Comparison of ENCODE assay signal across 24 cellular contexts in genomic region chr2:236517463-236518077, GRCh38.
"Had no signal": no experiment of that assay in that cellular context is flagged by ENCODE, and none has a peak within 500 bp of the region (broad histone marks: within the 10 kb centered on the region; RNA-seq: fewer than 3 reads in every experiment).

No MANE protein-coding gene starts in this region.

- ATAC-seq: activated CD4-positive, alpha-beta T cell treated with anti-CD3 and anti-CD28 coated beads for 36 hours; activated naive CD4-positive, alpha-beta T cell treated with anti-CD3 and anti-CD28 coated beads, Interleukin-2, amount 50 U/mL, for 72 hours; activated T-helper 17 cell treated with anti-CD3 and anti-CD28 coated beads, Interleukin-2, amount 50 U/mL, for 72 hours; gastrocnemius medialis; left lobe of liver; natural killer cell; upper lobe of right lung had no signal

- H3K4me1 ChIP-seq: upper lobe of right lung had no signal

- H3K27ac Mint-ChIP-seq: activated B cell treated with CpG ODN at 0.5 μM for 24 hours; activated CD4-positive, alpha-beta T cell treated with anti-CD3 and anti-CD28 coated beads for 36 hours; activated naive CD4-positive, alpha-beta T cell treated with anti-CD3 and anti-CD28 coated beads, Interleukin-2, amount 50 U/mL, for 72 hours; activated T-cell treated with anti-CD3 and anti-CD28 coated beads, Interleukin-2, amount 50 U/mL, for 24 hours; activated T-helper 17 cell treated with anti-CD3 and anti-CD28 coated beads, Interleukin-2, amount 50 U/mL, for 72 hours; brain; dendritic cell treated with granulocyte-macrophage colony-stimulating factor and Interleukin-4, amounts not matched to agents 40 ng/mL and 50 ng/mL, for 4 days; natural killer cell; T-helper 1 cell treated with Interleukin-12 subunit alpha and Interleukin-12 subunit beta and Interleukin-4 antibody, amounts not matched to agents 30 μg/mL and 1 μg/mL, for 36 hours had no signal

- H3K36me3 ChIP-seq: esophagus muscularis mucosa, gastrocnemius medialis, upper lobe of right lung had no signal

- H3K27ac ChIP-seq: esophagus muscularis mucosa, gastrocnemius medialis, upper lobe of right lung had no signal

- H3K4me3 ChIP-seq: esophagus muscularis mucosa, gastrocnemius medialis, upper lobe of right lung had no signal

- H3K4me3 Mint-ChIP-seq: activated B cell treated with CpG ODN at 0.5 μM for 24 hours; activated CD4-positive, alpha-beta T cell treated with anti-CD3 and anti-CD28 coated beads for 36 hours; activated T-cell treated with anti-CD3 and anti-CD28 coated beads, Interleukin-2, amount 50 U/mL, for 24 hours; activated T-helper 17 cell treated with anti-CD3 and anti-CD28 coated beads, Interleukin-2, amount 50 U/mL, for 72 hours; brain; dendritic cell treated with granulocyte-macrophage colony-stimulating factor and Interleukin-4, amounts not matched to agents 40 ng/mL and 50 ng/mL, for 4 days; natural killer cell; T-helper 1 cell treated with Interleukin-12 subunit alpha and Interleukin-12 subunit beta and Interleukin-4 antibody, amounts not matched to agents 30 μg/mL and 1 μg/mL, for 36 hours had no signal

- H3K27me3 ChIP-seq: gastrocnemius medialis, upper lobe of right lung had no signal

- H3K4me1 Mint-ChIP-seq: activated CD4-positive, alpha-beta T cell treated with anti-CD3 and anti-CD28 coated beads for 36 hours; activated T-helper 17 cell treated with anti-CD3 and anti-CD28 coated beads, Interleukin-2, amount 50 U/mL, for 72 hours; natural killer cell had no signal

- H3K9me3 Mint-ChIP-seq: activated B cell treated with CpG ODN at 0.5 μM for 24 hours; activated naive CD4-positive, alpha-beta T cell treated with anti-CD3 and anti-CD28 coated beads, Interleukin-2, amount 50 U/mL, for 72 hours; activated T-cell treated with anti-CD3 and anti-CD28 coated beads, Interleukin-2, amount 50 U/mL, for 24 hours; activated T-helper 17 cell treated with anti-CD3 and anti-CD28 coated beads, Interleukin-2, amount 50 U/mL, for 72 hours; dendritic cell treated with granulocyte-macrophage colony-stimulating factor and Interleukin-4, amounts not matched to agents 40 ng/mL and 50 ng/mL, for 4 days; natural killer cell; T-helper 1 cell treated with Interleukin-12 subunit alpha and Interleukin-12 subunit beta and Interleukin-4 antibody, amounts not matched to agents 30 μg/mL and 1 μg/mL, for 36 hours had no signal

- DNase-seq: activated B cell treated with CpG ODN at 0.5 μM for 24 hours; activated CD4-positive, alpha-beta T cell treated with anti-CD3 and anti-CD28 coated beads for 36 hours; activated CD4-positive, alpha-beta T cell treated with anti-CD3 and anti-CD28 coated beads, Interleukin-2, amount 50 U/mL, for 4 hours; activated CD8-positive, alpha-beta memory T cell treated with anti-CD3 and anti-CD28 coated beads for 24 hours; activated CD8-positive, alpha-beta memory T cell treated with anti-CD3 and anti-CD28 coated beads, Interleukin-2, amount 50 U/mL, for 4 hours; activated T-cell treated with anti-CD3 and anti-CD28 coated beads, Interleukin-2, amount 50 U/mL, for 24 hours; aorta; effector memory CD4-positive, alpha-beta T cell; gastrocnemius medialis; head of caudate nucleus; kidney; midbrain; natural killer cell; stimulated activated CD4-positive, alpha-beta T cell treated with anti-CD3 and anti-CD28 coated beads, Interleukin-4, amount 100 ng/mL, for 24 hours; stimulated activated naive CD4-positive, alpha-beta T cell treated with Interleukin-2 at 50 U/mL for 16 hours; T1000; upper lobe of right lung had no signal

- H3K36me3 Mint-ChIP-seq: activated naive CD4-positive, alpha-beta T cell treated with anti-CD3 and anti-CD28 coated beads, Interleukin-2, amount 50 U/mL, for 72 hours; brain; natural killer cell had no signal

- H3K9me3 ChIP-seq: esophagus muscularis mucosa, gastrocnemius medialis, upper lobe of right lung had no signal
